In the genomic region with DNA sequence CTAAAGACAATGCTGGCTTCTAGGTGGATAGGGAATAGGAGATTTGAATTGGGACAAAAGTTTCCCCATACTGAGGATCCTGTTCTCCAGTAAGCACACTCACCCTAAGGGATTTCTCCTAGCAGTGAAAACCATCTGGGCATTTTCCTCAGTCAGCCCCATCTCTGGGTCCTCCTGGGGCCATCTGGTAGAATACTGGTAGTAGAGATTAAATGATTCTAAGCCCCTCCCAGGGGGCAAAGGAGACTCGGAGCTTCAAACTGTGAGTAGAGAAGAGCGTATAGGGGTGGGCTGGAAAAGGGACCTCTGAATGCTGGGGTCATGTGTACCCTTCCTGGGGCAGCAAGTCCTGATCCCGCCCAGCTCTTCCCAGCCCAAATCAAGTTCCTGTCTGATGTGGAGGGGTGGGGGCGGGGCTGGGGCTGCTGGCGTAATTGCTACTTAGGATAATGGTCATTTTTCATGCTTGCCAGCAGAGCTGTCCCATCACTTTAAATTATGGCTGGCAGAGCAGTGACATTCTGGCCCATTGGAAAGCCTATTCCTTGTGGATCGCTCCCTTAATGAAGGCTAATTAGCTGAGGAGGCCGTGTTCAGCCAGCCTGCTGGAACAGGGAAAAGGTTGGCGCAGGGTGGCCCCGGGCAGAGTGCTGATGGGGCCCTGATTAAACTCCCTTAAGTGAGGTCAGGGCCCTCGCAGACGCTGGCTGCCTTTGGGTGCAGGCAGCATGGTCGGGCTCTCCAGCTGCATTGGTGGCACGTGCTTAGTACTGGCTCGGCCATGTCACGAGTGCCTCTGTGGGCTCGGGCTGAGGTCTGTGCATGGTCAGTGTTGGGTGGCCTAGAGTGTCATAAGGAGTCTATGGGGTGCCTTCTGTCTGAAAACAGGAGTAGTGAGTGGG, we compare ENCODE assay signal across 2 cellular contexts.
TF ChIP-seq lines count a peak whose summit lies in the region.

No MANE protein-coding gene starts in this region.

TF ChIP-seq in SK-N-SH, 30 proteins besides CTCF, POLR2A, EP300 and RAD21 (continued from another document):
- TF ChIP-seq NFIC (IDR thresholded peaks at IDR 0.05; ENCODE audit: borderline replicate concordance) = no peak
- TF ChIP-seq, protein P1, sequence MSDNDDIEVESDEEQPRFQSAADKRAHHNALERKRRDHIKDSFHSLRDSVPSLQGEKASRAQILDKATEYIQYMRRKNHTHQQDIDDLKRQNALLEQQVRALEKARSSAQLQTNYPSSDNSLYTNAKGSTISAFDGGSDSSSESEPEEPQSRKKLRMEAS (IDR thresholded peaks at IDR 0.05; ENCODE audit: low read depth) = no peak
- TF ChIP-seq RCOR1 (IDR thresholded peaks at IDR 0.05; ENCODE audit: low read length) = peak; percentile 43
- peak; percentile 87 for TF ChIP-seq GATA2 (CRISPR knock-in tag; IDR thresholded peaks at IDR 0.05)
- TF ChIP-seq JUND (IDR thresholded peaks at IDR 0.05) = no peak
- no peak for TF ChIP-seq POLR2AphosphoS5 (IDR thresholded peaks at IDR 0.05; ENCODE audit: low read depth, low read length)
- TF ChIP-seq CHD2 (IDR thresholded peaks at IDR 0.05; ENCODE audit: low read length, partially characterized antibody) = no peak
- TF ChIP-seq, protein P2, sequence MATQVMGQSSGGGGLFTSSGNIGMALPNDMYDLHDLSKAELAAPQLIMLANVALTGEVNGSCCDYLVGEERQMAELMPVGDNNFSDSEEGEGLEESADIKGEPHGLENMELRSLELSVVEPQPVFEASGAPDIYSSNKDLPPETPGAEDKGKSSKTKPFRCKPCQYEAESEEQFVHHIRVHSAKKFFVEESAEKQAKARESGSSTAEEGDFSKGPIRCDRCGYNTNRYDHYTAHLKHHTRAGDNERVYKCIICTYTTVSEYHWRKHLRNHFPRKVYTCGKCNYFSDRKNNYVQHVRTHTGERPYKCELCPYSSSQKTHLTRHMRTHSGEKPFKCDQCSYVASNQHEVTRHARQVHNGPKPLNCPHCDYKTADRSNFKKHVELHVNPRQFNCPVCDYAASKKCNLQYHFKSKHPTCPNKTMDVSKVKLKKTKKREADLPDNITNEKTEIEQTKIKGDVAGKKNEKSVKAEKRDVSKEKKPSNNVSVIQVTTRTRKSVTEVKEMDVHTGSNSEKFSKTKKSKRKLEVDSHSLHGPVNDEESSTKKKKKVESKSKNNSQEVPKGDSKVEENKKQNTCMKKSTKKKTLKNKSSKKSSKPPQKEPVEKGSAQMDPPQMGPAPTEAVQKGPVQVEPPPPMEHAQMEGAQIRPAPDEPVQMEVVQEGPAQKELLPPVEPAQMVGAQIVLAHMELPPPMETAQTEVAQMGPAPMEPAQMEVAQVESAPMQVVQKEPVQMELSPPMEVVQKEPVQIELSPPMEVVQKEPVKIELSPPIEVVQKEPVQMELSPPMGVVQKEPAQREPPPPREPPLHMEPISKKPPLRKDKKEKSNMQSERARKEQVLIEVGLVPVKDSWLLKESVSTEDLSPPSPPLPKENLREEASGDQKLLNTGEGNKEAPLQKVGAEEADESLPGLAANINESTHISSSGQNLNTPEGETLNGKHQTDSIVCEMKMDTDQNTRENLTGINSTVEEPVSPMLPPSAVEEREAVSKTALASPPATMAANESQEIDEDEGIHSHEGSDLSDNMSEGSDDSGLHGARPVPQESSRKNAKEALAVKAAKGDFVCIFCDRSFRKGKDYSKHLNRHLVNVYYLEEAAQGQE (IDR thresholded peaks at IDR 0.05; ENCODE audit: low read depth, low read length) = no peak
- no peak for TF ChIP-seq EZH2phosphoT487 (IDR thresholded peaks at IDR 0.05; ENCODE audit: borderline replicate concordance, low read depth)
- TF ChIP-seq, protein P3, sequence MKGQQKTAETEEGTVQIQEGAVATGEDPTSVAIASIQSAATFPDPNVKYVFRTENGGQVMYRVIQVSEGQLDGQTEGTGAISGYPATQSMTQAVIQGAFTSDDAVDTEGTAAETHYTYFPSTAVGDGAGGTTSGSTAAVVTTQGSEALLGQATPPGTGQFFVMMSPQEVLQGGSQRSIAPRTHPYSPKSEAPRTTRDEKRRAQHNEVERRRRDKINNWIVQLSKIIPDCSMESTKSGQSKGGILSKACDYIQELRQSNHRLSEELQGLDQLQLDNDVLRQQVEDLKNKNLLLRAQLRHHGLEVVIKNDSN (IDR thresholded peaks at IDR 0.05; ENCODE audit: borderline replicate concordance, low read depth) = no peak
- TF ChIP-seq, protein P4, sequence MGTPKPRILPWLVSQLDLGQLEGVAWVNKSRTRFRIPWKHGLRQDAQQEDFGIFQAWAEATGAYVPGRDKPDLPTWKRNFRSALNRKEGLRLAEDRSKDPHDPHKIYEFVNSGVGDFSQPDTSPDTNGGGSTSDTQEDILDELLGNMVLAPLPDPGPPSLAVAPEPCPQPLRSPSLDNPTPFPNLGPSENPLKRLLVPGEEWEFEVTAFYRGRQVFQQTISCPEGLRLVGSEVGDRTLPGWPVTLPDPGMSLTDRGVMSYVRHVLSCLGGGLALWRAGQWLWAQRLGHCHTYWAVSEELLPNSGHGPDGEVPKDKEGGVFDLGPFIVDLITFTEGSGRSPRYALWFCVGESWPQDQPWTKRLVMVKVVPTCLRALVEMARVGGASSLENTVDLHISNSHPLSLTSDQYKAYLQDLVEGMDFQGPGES (IDR thresholded peaks at IDR 0.05; ENCODE audit: low read depth, low read length) = no peak
TF ChIP-seq in SK-N-SH: peak in this region for 5.

TF ChIP-seq in SK-N-SH treated with all-trans-retinoic acid at 6 μM for 48 hours, 23 proteins besides CTCF, POLR2A, EP300 and RAD21 (continued from another document):
- no peak for TF ChIP-seq OSR1 (CRISPR knock-in tag; IDR thresholded peaks at IDR 0.05)
- TF ChIP-seq TCF4 (CRISPR knock-in tag; IDR thresholded peaks at IDR 0.05; ENCODE audit: borderline replicate concordance) = no peak
- TF ChIP-seq ZNF8 (CRISPR knock-in tag; IDR thresholded peaks at IDR 0.05) = no peak
- TF ChIP-seq, protein P5, sequence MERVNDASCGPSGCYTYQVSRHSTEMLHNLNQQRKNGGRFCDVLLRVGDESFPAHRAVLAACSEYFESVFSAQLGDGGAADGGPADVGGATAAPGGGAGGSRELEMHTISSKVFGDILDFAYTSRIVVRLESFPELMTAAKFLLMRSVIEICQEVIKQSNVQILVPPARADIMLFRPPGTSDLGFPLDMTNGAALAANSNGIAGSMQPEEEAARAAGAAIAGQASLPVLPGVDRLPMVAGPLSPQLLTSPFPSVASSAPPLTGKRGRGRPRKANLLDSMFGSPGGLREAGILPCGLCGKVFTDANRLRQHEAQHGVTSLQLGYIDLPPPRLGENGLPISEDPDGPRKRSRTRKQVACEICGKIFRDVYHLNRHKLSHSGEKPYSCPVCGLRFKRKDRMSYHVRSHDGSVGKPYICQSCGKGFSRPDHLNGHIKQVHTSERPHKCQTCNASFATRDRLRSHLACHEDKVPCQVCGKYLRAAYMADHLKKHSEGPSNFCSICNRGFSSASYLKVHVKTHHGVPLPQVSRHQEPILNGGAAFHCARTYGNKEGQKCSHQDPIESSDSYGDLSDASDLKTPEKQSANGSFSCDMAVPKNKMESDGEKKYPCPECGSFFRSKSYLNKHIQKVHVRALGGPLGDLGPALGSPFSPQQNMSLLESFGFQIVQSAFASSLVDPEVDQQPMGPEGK (CRISPR knock-in tag; IDR thresholded peaks at IDR 0.05; ENCODE audit: borderline replicate concordance) = no peak
